12 cellular contexts compared by ENCODE assay signal in the genomic region with DNA sequence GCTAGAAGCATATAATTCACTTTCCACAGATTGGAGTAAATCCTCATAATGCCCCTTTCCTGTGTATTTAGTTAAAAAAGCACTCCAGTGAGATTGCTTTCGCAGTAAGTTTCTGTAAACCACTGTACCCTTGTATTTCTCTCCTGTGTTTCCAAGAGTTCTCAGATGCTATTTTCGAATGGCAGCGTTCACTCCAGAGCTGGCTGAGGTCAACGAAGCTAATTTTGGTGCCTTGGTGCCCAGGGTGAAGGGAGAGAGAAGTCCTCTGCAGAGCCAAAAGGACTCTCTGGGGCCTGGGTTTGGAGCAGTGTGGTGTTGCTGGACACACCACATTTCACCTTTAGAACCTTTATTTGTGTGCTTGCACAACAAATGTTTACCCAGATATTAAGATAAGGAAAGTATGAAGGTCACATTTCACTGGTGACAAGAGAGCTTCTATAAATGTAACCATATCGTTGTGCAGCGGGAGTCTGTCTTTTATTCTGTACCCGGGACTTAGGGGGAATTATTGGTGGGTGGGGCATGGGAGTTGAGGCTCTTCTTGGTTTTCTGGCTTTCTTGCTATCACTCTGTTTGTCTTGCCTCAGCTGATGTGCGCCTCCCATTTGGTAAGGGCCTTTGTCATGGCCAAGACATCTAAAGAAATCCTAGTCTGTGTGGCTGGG. TPM values are rescaled to one million over a fixed set of nuclear protein-coding genes. Genes with fewer than 3 reads are reported as not detected.
DNase-seq lines count a peak whose midpoint lies in the region; ATAC-seq and TF ChIP-seq lines count a peak whose summit lies in the region.
"Had no signal": no experiment of that assay in that cellular context is flagged by ENCODE, and none has a peak within 500 bp of the region (broad histone marks: within the 10 kb centered on the region; RNA-seq: fewer than 3 reads in every experiment).

No MANE protein-coding gene starts in this region.

- POLR2A ChIA-PET in OCI-LY7 (lab: Charles Lee): no interaction called here

- no peaks in the 10 kb centered on the region for H4K20me1 ChIP-seq in OCI-LY7 (ENCODE audit: insufficient read depth, low read length)

- no peaks in the 10 kb centered on the region for H3K27me3 ChIP-seq in heart right ventricle
- H3K27me3 ChIP-seq in parathyroid adenoma (ENCODE audit: control insufficient read depth, insufficient read depth, low read length): no peaks in the 10 kb centered on the region

- 32 to 37% methylated on average over 8 of the region's 8 CpGs for WGBS in heart right ventricle, 2 donors

- H3K4me3 ChIP-seq in heart right ventricle: peak overlapping the region in 7 of 10 donors; percentile 1 to 24 (median 17)
- no peak overlapping the region for H3K4me3 ChIP-seq in parathyroid adenoma (ENCODE audit: low read depth, low read length)
- H3K4me3 ChIP-seq in OCI-LY7 (ENCODE audit: low read depth, low read length, poor library complexity, severe bottlenecking): no peak overlapping the region
- H3K4me3 ChIP-seq: neural progenitor cell had no signal

- TF ChIP-seq CTCF in C4-2B (conservative IDR thresholded peaks at IDR 0.05) (no peak), heart right ventricle (IDR thresholded peaks at IDR 0.05) (no peak), parathyroid adenoma (IDR thresholded peaks at IDR 0.05) (no peak), OCI-LY7 (conservative IDR thresholded peaks at IDR 0.05; ENCODE audit: low read length) (no peak)

- peak overlapping the region; percentile 71 for H3K27ac ChIP-seq in C4-2B
- peak overlapping the region; percentile 69 to 99 (median 81) for H3K27ac ChIP-seq in heart right ventricle
- H3K27ac ChIP-seq in parathyroid adenoma: peak overlapping the region; percentile 46
- H3K27ac ChIP-seq in OCI-LY7 (ENCODE audit: low read depth, low read length, poor library complexity, severe bottlenecking): no peak overlapping the region
- H3K27ac ChIP-seq: neural progenitor cell had no signal

- CTCF ChIA-PET in OCI-LY7 (lab: Charles Lee; ENCODE audit: unreplicated experiment): no interaction called here

- H2AFZ ChIP-seq in parathyroid adenoma: no peak overlapping the region
- H2AFZ ChIP-seq in OCI-LY7 (ENCODE audit: low read length): no peak overlapping the region
- H2AFZ ChIP-seq: neural progenitor cell had no signal

- H3K4me2 ChIP-seq in parathyroid adenoma (ENCODE audit: low read length): peak overlapping the region; percentile 24
- no peak overlapping the region for H3K4me2 ChIP-seq in OCI-LY7 (ENCODE audit: low read length)
- H3K4me2 ChIP-seq: neural progenitor cell had no signal

- no peaks in the 10 kb centered on the region for H3K9me2 ChIP-seq in OCI-LY7 (ENCODE audit: insufficient read depth, low read length)

- peaks cover 47 to 100% (median 100%) of the 10 kb centered on the region in 9 donors for H3K4me1 ChIP-seq in heart right ventricle
- H3K4me1 ChIP-seq in parathyroid adenoma: peaks cover 29% of the 10 kb centered on the region
- H3K4me1 ChIP-seq in OCI-LY7 (ENCODE audit: insufficient read depth, low read length, poor library complexity, severe bottlenecking): no peaks in the 10 kb centered on the region
- H3K4me1 ChIP-seq: neural progenitor cell had no signal

- H3K36me3 ChIP-seq in heart right ventricle (peaks cover 0 to 18% (median 0%) of the 10 kb centered on the region in 9 donors), parathyroid adenoma (ENCODE audit: control insufficient read depth, insufficient read depth, low read length) (no peaks in the 10 kb centered on the region), OCI-LY7 (ENCODE audit: insufficient read depth, low read length) (no peaks in the 10 kb centered on the region)
- H3K36me3 ChIP-seq: neural progenitor cell had no signal

- H3K79me2 ChIP-seq in parathyroid adenoma: peaks cover 61% of the 10 kb centered on the region
- no peaks in the 10 kb centered on the region for H3K79me2 ChIP-seq in OCI-LY7 (ENCODE audit: insufficient read depth, low read depth, low read length)

- BruUV-seq in OCI-LY7 (replicated peaks; lab: Mats Ljungman, UMichigan): no TSS peak

- intact Hi-C loops in heart right ventricle (cut with DNase I): loop anchor here in 2 of 10 donors (2.0 to 5.0 kb wide), 3 partner anchors 28 to 50 kb away; no protein-coding TSS in a partner anchor
- intact Hi-C loops in OCI-LY7 (cut with micrococcal nuclease; ENCODE audit: unreplicated experiment): no loop called here

- H3K9me3 ChIP-seq in heart right ventricle (no peaks in the 10 kb centered on the region), parathyroid adenoma (ENCODE audit: control insufficient read depth, low read length) (no peaks in the 10 kb centered on the region), OCI-LY7 (ENCODE audit: low read length) (no peaks in the 10 kb centered on the region)

- ATAC-seq in heart right ventricle: peak; percentile 38 to 82 (median 69)

- H3K9ac ChIP-seq in parathyroid adenoma: no peak overlapping the region
- H3K9ac ChIP-seq: neural progenitor cell had no signal

- DNase-seq in NCI-H2196 treated with DMSO at 0.1 percent for 48 hours (lab: John Stamatoyannopoulos, UW; ENCODE audit: unreplicated experiment): peak; percentile 33
- DNase-seq in heart right ventricle: peak in 1 of 2 donors; percentile 47
- DNase-seq in cerebellum (ENCODE audit: low spot score): no peak
- no peak for DNase-seq in Kasumi-1 (lab: John Stamatoyannopoulos, UW)
- DNase-seq in NCI-H82 (lab: John Stamatoyannopoulos, UW): no peak
- DNase-seq in OCI-LY7 (ENCODE audit: low spot score): no peak
- DNase-seq: activated CD8-positive, alpha-beta memory T cell treated with anti-CD3 and anti-CD28 coated beads, Interleukin-2, amount 50 U/mL, for 48 hours; activated naive CD8-positive, alpha-beta T cell treated with anti-CD3 and anti-CD28 coated beads, Interleukin-2, amount 10 ng/mL, durations not matched to agents 7 days and 5 days; NCI-H226 had no signal

RNA-seq across cellular contexts. Expression of a gene that starts 9.9 kb away (rescaled TPM):
- total RNA-seq in heart right ventricle: 100 to 1,000 TPM; 176 to 415 (median 210) TPM
- 100 to 1,000 TPM; 112 to 119 TPM for polyA plus RNA-seq in heart right ventricle
- 13.0 TPM for total RNA-seq in cerebellum
- not detected in 2 replicates for total RNA-seq in OCI-LY7 (2014; rRNA removed; shearing (Covaris generic))
- 0.74 TPM in 1 of 2 replicates, not detected in the other for total RNA-seq in OCI-LY7 (2022)

Comparison
In these comparisons a context has a peak if more than half of its experiments do, and no peak if none do; other contexts are left out.
1. H3K4me3 ChIP-seq: peak in heart right ventricle (7 of 10); none in parathyroid adenoma (single experiment) and OCI-LY7 (single experiment).
2. RNA of a gene that starts 9.9 kb away (total RNA-seq): 176 to 415 TPM in heart right ventricle; 13.0 TPM in cerebellum (single experiment) and 0.74 TPM in OCI-LY7; every median in the first group is over 10 times any median in the second.